In the genomic region with DNA sequence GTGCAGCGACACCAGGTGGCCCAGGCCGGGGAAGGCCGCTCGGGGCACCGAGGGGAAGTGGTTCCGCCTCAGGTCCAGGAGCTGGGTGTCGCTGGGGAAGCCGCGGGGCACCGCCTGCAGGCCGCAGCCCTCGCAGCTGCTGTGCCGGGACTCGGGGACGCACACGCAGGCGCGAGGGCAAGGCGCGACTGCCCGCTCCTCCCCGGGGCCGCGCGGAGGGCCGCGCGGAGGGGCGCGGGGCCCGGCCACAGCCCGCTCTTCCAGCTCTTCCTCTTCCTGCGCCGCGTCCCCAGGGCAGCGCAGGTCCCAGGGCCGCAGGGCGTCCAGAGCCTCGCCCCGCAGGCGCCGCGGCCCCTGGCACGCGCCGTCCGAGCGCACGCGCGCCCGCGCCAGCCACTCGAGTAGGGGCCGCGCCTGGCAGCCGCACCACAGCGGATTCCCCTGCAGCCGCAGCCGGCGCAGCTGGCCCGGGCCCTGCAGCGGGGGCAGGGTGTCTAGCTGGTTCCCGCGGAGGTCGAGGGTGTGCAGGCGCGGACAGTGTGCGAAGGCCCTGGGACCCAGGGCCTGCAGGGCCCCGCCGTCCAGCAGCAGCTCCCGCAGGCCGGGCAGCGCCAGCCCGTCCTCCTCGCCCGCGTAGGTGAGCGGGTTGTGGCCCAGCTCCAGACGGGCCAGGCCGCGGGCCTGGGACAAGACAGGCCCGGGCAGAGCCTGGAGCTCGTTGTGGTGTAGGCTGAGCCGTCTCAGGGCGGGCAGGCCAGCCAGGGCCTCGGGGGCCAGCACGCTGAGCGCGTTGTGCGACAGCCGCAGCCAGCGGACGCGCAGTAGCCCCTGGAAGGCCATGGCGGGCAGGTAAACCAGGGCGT, we compare ENCODE assay signal across 1 cellular context.
A peak's percentile ranks its signal among the peaks of the same experiment; 100 is the strongest.
TF ChIP-seq lines count a peak whose summit lies in the region.

No MANE protein-coding gene starts in this region.

TF ChIP-seq in GM12878, 131 proteins besides CTCF, POLR2A, EP300 and RAD21:
- 0 out of 4 replicates have a peak, but pooled peaks of 1 of the 2 experiments have one; percentile 24 for TF ChIP-seq ETV6 (conservative IDR thresholded peaks at IDR 0.05 in 1 of 2, IDR thresholded peaks at IDR 0.05 in 1 of 2; ENCODE audit: borderline replicate concordance in 1 of 2, low read depth in 1 of 2)
- no peak for TF ChIP-seq SIX5 (IDR thresholded peaks at IDR 0.05; ENCODE audit: low read depth, low read length, severe bottlenecking)
- peak; percentile 65; the same call in 1 of the 2 replicates for TF ChIP-seq TCF12 (IDR thresholded peaks at IDR 0.05; ENCODE audit: low read depth, low read length)
- peak; percentile 69 for TF ChIP-seq SMC3 (IDR thresholded peaks at IDR 0.05; ENCODE audit: borderline replicate concordance, low read length)
- TF ChIP-seq JUND (IDR thresholded peaks at IDR 0.05; ENCODE audit: low read depth, low read length): no peak
- TF ChIP-seq, protein P1, sequence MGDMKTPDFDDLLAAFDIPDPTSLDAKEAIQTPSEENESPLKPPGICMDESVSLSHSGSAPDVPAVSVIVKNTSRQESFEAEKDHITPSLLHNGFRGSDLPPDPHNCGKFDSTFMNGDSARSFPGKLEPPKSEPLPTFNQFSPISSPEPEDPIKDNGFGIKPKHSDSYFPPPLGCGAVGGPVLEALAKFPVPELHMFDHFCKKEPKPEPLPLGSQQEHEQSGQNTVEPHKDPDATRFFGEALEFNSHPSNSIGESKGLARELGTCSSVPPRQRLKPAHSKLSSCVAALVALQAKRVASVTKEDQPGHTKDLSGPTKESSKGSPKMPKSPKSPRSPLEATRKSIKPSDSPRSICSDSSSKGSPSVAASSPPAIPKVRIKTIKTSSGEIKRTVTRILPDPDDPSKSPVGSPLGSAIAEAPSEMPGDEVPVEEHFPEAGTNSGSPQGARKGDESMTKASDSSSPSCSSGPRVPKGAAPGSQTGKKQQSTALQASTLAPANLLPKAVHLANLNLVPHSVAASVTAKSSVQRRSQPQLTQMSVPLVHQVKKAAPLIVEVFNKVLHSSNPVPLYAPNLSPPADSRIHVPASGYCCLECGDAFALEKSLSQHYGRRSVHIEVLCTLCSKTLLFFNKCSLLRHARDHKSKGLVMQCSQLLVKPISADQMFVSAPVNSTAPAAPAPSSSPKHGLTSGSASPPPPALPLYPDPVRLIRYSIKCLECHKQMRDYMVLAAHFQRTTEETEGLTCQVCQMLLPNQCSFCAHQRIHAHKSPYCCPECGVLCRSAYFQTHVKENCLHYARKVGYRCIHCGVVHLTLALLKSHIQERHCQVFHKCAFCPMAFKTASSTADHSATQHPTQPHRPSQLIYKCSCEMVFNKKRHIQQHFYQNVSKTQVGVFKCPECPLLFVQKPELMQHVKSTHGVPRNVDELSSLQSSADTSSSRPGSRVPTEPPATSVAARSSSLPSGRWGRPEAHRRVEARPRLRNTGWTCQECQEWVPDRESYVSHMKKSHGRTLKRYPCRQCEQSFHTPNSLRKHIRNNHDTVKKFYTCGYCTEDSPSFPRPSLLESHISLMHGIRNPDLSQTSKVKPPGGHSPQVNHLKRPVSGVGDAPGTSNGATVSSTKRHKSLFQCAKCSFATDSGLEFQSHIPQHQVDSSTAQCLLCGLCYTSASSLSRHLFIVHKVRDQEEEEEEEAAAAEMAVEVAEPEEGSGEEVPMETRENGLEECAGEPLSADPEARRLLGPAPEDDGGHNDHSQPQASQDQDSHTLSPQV (IDR thresholded peaks at IDR 0.05): peak; percentile 65; the same call in 1 of the 2 replicates
- no peak for TF ChIP-seq WRNIP1 (IDR thresholded peaks at IDR 0.05; ENCODE audit: borderline replicate concordance, low read depth, low read length)
- TF ChIP-seq PAX5 (IDR thresholded peaks at IDR 0.05; ENCODE audit: borderline replicate concordance, low read depth, low read length): 0 out of 2 replicates have a peak, but pooled peaks have one; percentile 10
- TF ChIP-seq GATAD2B (conservative IDR thresholded peaks at IDR 0.05; ENCODE audit: low read depth): peak; percentile 74; the same call in 1 of the 2 replicates
- TF ChIP-seq RFX5 (IDR thresholded peaks at IDR 0.05; ENCODE audit: low read depth, low read length): peak; percentile 12; the same call in 1 of the 2 replicates
- TF ChIP-seq YY1 (IDR thresholded peaks at IDR 0.05; ENCODE audit: low read depth, low read length): peak; percentile 28; the same call in 1 of the 2 replicates
- peak; percentile 50; the same call in 1 of the 2 replicates for TF ChIP-seq NR2F1 (conservative IDR thresholded peaks at IDR 0.05)
- peak; percentile 78 for TF ChIP-seq DPF2 (IDR thresholded peaks at IDR 0.05)
- TF ChIP-seq SMARCA5 (IDR thresholded peaks at IDR 0.05): peak; percentile 88
- 0 out of 2 replicates have a peak, but pooled peaks have one; percentile 75 for TF ChIP-seq TCF3 (IDR thresholded peaks at IDR 0.05; ENCODE audit: borderline replicate concordance, insufficient read depth, low read depth, low read length)
- no peak for TF ChIP-seq ZNF207 (IDR thresholded peaks at IDR 0.05; ENCODE audit: borderline replicate concordance)
- peak; percentile 70 for TF ChIP-seq IKZF1 (conservative IDR thresholded peaks at IDR 0.05)
- TF ChIP-seq HDAC6 (IDR thresholded peaks at IDR 0.05; ENCODE audit: unreplicated experiment): peak; percentile 88
- TF ChIP-seq, protein P2, sequence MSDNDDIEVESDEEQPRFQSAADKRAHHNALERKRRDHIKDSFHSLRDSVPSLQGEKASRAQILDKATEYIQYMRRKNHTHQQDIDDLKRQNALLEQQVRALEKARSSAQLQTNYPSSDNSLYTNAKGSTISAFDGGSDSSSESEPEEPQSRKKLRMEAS (IDR thresholded peaks at IDR 0.05; ENCODE audit: low read depth, low read length): peak; percentile 47; the same call in 1 of the 2 replicates
- no peak for TF ChIP-seq NFIC (IDR thresholded peaks at IDR 0.05; ENCODE audit: low read depth, low read length)
- TF ChIP-seq SUZ12 (IDR thresholded peaks at IDR 0.05; ENCODE audit: unreplicated experiment): no peak
- TF ChIP-seq, protein P3, sequence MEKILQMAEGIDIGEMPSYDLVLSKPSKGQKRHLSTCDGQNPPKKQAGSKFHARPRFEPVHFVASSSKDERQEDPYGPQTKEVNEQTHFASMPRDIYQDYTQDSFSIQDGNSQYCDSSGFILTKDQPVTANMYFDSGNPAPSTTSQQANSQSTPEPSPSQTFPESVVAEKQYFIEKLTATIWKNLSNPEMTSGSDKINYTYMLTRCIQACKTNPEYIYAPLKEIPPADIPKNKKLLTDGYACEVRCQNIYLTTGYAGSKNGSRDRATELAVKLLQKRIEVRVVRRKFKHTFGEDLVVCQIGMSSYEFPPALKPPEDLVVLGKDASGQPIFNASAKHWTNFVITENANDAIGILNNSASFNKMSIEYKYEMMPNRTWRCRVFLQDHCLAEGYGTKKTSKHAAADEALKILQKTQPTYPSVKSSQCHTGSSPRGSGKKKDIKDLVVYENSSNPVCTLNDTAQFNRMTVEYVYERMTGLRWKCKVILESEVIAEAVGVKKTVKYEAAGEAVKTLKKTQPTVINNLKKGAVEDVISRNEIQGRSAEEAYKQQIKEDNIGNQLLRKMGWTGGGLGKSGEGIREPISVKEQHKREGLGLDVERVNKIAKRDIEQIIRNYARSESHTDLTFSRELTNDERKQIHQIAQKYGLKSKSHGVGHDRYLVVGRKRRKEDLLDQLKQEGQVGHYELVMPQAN (conservative IDR thresholded peaks at IDR 0.05): 0 out of 2 replicates have a peak, but pooled peaks have one; percentile 51
- TF ChIP-seq LARP7 (IDR thresholded peaks at IDR 0.05): peak; percentile 59; the same call in 1 of the 2 replicates
- TF ChIP-seq BHLHE40 (IDR thresholded peaks at IDR 0.05; ENCODE audit: borderline replicate concordance in 1 of 2, low read depth in 2 of 2, low read length in 1 of 2): peak; percentile 4 to 67; a peak in 2 of 4 replicates
- peak; percentile 64; the same call in 1 of the 2 replicates for TF ChIP-seq SPI1 (IDR thresholded peaks at IDR 0.05; ENCODE audit: borderline replicate concordance, insufficient read depth, low read depth, low read length)
- no peak for TF ChIP-seq IRF4 (IDR thresholded peaks at IDR 0.05; ENCODE audit: low read depth, low read length)
TF ChIP-seq in GM12878: peak in this region for 19.
